1 cellular context compared by ENCODE assay signal in genomic region chr1:4367230-4367629, GRCh38.
A peak's percentile ranks its signal among the peaks of the same experiment; 100 is the strongest.
TF ChIP-seq lines count a peak whose summit lies in the region.

No MANE protein-coding gene starts in this region.

TF ChIP-seq in HepG2, 621 proteins besides CTCF, POLR2A, EP300 and RAD21 (continued from another document):
- TF ChIP-seq, protein P1, sequence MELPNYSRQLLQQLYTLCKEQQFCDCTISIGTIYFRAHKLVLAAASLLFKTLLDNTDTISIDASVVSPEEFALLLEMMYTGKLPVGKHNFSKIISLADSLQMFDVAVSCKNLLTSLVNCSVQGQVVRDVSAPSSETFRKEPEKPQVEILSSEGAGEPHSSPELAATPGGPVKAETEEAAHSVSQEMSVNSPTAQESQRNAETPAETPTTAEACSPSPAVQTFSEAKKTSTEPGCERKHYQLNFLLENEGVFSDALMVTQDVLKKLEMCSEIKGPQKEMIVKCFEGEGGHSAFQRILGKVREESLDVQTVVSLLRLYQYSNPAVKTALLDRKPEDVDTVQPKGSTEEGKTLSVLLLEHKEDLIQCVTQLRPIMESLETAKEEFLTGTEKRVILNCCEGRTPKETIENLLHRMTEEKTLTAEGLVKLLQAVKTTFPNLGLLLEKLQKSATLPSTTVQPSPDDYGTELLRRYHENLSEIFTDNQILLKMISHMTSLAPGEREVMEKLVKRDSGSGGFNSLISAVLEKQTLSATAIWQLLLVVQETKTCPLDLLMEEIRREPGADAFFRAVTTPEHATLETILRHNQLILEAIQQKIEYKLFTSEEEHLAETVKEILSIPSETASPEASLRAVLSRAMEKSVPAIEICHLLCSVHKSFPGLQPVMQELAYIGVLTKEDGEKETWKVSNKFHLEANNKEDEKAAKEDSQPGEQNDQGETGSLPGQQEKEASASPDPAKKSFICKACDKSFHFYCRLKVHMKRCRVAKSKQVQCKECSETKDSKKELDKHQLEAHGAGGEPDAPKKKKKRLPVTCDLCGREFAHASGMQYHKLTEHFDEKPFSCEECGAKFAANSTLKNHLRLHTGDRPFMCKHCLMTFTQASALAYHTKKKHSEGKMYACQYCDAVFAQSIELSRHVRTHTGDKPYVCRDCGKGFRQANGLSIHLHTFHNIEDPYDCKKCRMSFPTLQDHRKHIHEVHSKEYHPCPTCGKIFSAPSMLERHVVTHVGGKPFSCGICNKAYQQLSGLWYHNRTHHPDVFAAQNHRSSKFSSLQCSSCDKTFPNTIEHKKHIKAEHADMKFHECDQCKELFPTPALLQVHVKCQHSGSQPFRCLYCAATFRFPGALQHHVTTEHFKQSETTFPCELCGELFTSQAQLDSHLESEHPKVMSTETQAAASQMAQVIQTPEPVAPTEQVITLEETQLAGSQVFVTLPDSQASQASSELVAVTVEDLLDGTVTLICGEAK (IDR thresholded peaks at IDR 0.05): no peak
- TF ChIP-seq, protein P1 (CRISPR knock-in tag; IDR thresholded peaks at IDR 0.05): no peak
- no peak for TF ChIP-seq MYC (CRISPR knock-in tag; IDR thresholded peaks at IDR 0.05; ENCODE audit: borderline replicate concordance)
- TF ChIP-seq ZNF263 (CRISPR knock-in tag; IDR thresholded peaks at IDR 0.05): peak; percentile 65
- TF ChIP-seq ZKSCAN1 (IDR thresholded peaks at IDR 0.05; ENCODE audit: low read length): no peak
